Comparison of ENCODE assay signal across 14 cellular contexts in the genomic region with DNA sequence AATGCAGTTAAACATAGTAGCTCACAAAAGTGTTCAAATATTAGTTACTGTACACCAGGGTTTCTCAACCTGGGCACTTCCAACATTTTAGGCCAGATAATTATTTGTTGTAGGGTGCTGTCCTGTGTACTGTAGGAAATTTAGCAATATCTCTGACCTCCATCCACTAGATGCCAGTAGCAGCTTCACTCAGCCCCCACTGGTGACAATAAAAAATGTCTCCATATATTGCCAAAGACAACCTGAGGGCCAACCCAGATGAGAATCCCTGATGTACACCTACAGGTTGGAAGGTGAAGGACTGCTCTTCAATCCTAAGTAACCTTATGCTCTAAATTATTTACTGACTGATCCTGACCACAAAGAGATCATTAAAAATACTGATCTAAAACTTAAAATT. TPM values are rescaled to one million over a fixed set of nuclear protein-coding genes. Genes with fewer than 3 reads are reported as not detected.
DNase-seq lines count a peak whose midpoint lies in the region; ATAC-seq, FAIRE-seq and TF ChIP-seq lines count a peak whose summit lies in the region.
"Had no signal": no experiment of that assay in that cellular context is flagged by ENCODE, and none has a peak within 500 bp of the region (broad histone marks: within the 10 kb centered on the region; RNA-seq: fewer than 3 reads in every experiment).

No MANE protein-coding gene starts in this region.

- H3K4me1 ChIP-seq in RWPE2 (ENCODE audit: insufficient read depth, poor library complexity, severe bottlenecking) = no peaks in the 10 kb centered on the region
- no peaks in the 10 kb centered on the region for H3K4me1 ChIP-seq in HepG2 (ENCODE audit: insufficient read depth, low read length)
- H3K4me1 ChIP-seq in vagina = no peaks in the 10 kb centered on the region
- H3K4me1 ChIP-seq: left ventricle myocardium inferior had no signal

- H4K20me1 ChIP-seq in HepG2 (ENCODE audit: insufficient read depth, low read length) = no peaks in the 10 kb centered on the region

- TF ChIP-seq POLR2A in HepG2 (IDR thresholded peaks at IDR 0.05; ENCODE audit: insufficient read depth in 1 of 2, low read depth in 2 of 2, low read length in 2 of 2) = no peak
- TF ChIP-seq POLR2A in vagina (IDR thresholded peaks at IDR 0.05) = no peak

- H2AFZ ChIP-seq in HepG2 (ENCODE audit: low read length) = no peak overlapping the region

- TF ChIP-seq CTCF in RWPE2 (IDR thresholded peaks at IDR 0.05; ENCODE audit: poor library complexity, severe bottlenecking) (peak; percentile 30), HepG2 (CRISPR knock-in tag; IDR thresholded peaks at IDR 0.05) (peak; percentile 22; the same call in 1 of the 2 replicates), vagina (IDR thresholded peaks at IDR 0.05) (no peak)

- no peaks in the 10 kb centered on the region for H3K9me3 ChIP-seq in RWPE2 (ENCODE audit: severe bottlenecking)
- H3K9me3 ChIP-seq in HepG2 (ENCODE audit: low read length) = no peaks in the 10 kb centered on the region
- no peaks in the 10 kb centered on the region for H3K9me3 ChIP-seq in vagina
- H3K9me3 ChIP-seq: left ventricle myocardium inferior, neutrophil had no signal

- H3K27ac ChIP-seq in RWPE2 (ENCODE audit: poor library complexity, severe bottlenecking) (no peak overlapping the region), HepG2 (ENCODE audit: extremely low read length, insufficient read depth, low read length) (no peak overlapping the region), vagina (no peak overlapping the region)
- H3K27ac ChIP-seq: left ventricle myocardium inferior, neutrophil had no signal

- ATAC-seq in HG02981 (IDR thresholded peaks at IDR 0.05; ENCODE audit: unreplicated experiment) (peak; percentile 86), RWPE2 (ENCODE audit: low read depth) (peak; percentile 58; the same call in 2 of the 3 replicates), HepG2 (peak; percentile 89), HG02678 (IDR thresholded peaks at IDR 0.05; ENCODE audit: unreplicated experiment) (no peak)

- no peak for FAIRE-seq in HepG2 (lab: Jason Lieb, UNC)

- no peak for TF ChIP-seq RAD21 in HepG2 (CRISPR knock-in tag; IDR thresholded peaks at IDR 0.05)

- in situ Hi-C loops in HepG2 (cut with HindIII; ENCODE audit: extremely low pct_ligation_motif_present, low pct_unique_long_range_greater_than_20kb) = no loop called here

- TF ChIP-seq EP300 in HepG2 (IDR thresholded peaks at IDR 0.05; ENCODE audit: low read depth in 2 of 2, low read length in 2 of 2) (no peak), HepG2 (CRISPR knock-in tag; IDR thresholded peaks at IDR 0.05; ENCODE audit: borderline replicate concordance) (no peak)

- POLR2A ChIA-PET in HepG2 (lab: Yijun Ruan, JAX) = no interaction called here

- H3K27me3 ChIP-seq in RWPE2 (ENCODE audit: insufficient read depth, poor library complexity, severe bottlenecking) (no peaks in the 10 kb centered on the region), HepG2 (ENCODE audit: control insufficient read depth in 1 of 2, insufficient read depth in 2 of 2, low read length in 2 of 2) (no peaks in the 10 kb centered on the region; a peak in 1 of 5 replicates), vagina (no peaks in the 10 kb centered on the region)
- H3K27me3 ChIP-seq: neutrophil had no signal

- CTCF ChIA-PET in HepG2 (lab: Yijun Ruan, JAX; ENCODE audit: low intra/inter-chr PET ratio, low total read pairs) = no interaction called here

- H3K4me2 ChIP-seq in HepG2 (ENCODE audit: low read depth, low read length) = no peak overlapping the region

- H3K36me3 ChIP-seq in RWPE2 (ENCODE audit: low read depth) = peaks cover 34% of the 10 kb centered on the region
- peaks cover 1 to 16% of the 10 kb centered on the region in 2 experiments; a peak in 3 of 5 replicates for H3K36me3 ChIP-seq in HepG2 (replicated peaks in 1 of 2; ENCODE audit: control insufficient read depth in 1 of 2, insufficient read depth in 2 of 2, low read length in 2 of 2)
- H3K36me3 ChIP-seq in vagina = peaks cover 0 to 35% of the 10 kb centered on the region in 2 donors

- no peak overlapping the region for H3K4me3 ChIP-seq in RWPE2 (ENCODE audit: severe bottlenecking)
- no peak overlapping the region for H3K4me3 ChIP-seq in HepG2 (replicated peaks in 1 of 3; ENCODE audit: insufficient read depth in 1 of 3, low read depth in 2 of 3, low read length in 3 of 3)
- no peak overlapping the region for H3K4me3 ChIP-seq in vagina
- H3K4me3 ChIP-seq: left ventricle myocardium inferior had no signal

- H3K9ac ChIP-seq in HepG2 (ENCODE audit: insufficient read depth, low read depth, low read length) = no peak overlapping the region

- DNase-seq in ELR (ENCODE audit: low read depth) (peak; percentile 25), RWPE2 (ENCODE audit: low spot score) (no peak), HepG2 (ENCODE audit: low spot score) (peak; percentile 31), vagina (ENCODE audit: extremely low spot score in 2 of 2) (no peak), NCI-H345 treated with DMSO at 0.1 percent for 48 hours (lab: John Stamatoyannopoulos, UW; ENCODE audit: unreplicated experiment) (no peak)
- DNase-seq: activated CD4-positive, alpha-beta memory T cell treated with anti-CD3 and anti-CD28 coated beads, Interleukin-2, amount 10 ng/mL, durations not matched to agents 7 days and 5 days; activated naive CD4-positive, alpha-beta T cell treated with anti-CD3 and anti-CD28 coated beads, Interleukin-2, amount 50 U/mL, for 16 hours; dermis blood vessel endothelial cell; DMS153; left ventricle myocardium inferior; NCI-H446 had no signal

- intact Hi-C loops in HepG2 (cut with micrococcal nuclease; ENCODE audit: unreplicated experiment) (no loop called here), vagina (cut with DNase I) (no loop called here)

- H3K79me2 ChIP-seq in HepG2 (ENCODE audit: insufficient read depth, low read length) = no peaks in the 10 kb centered on the region

- BruUV-seq in HepG2 (replicated peaks; lab: Mats Ljungman, UMichigan) = no TSS peak

TF ChIP-seq in HepG2, 621 proteins besides CTCF, POLR2A, EP300 and RAD21 (continues in another document):
- TF ChIP-seq, protein P1, sequence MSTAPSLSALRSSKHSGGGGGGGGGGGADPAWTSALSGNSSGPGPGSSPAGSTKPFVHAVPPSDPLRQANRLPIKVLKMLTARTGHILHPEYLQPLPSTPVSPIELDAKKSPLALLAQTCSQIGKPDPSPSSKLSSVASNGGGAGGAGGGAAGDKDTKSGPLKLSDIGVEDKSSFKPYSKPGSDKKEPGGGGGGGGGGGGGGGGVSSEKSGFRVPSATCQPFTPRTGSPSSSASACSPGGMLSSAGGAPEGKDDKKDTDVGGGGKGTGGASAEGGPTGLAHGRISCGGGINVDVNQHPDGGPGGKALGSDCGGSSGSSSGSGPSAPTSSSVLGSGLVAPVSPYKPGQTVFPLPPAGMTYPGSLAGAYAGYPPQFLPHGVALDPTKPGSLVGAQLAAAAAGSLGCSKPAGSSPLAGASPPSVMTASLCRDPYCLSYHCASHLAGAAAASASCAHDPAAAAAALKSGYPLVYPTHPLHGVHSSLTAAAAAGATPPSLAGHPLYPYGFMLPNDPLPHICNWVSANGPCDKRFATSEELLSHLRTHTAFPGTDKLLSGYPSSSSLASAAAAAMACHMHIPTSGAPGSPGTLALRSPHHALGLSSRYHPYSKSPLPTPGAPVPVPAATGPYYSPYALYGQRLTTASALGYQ (CRISPR knock-in tag; IDR thresholded peaks at IDR 0.05) = no peak
- TF ChIP-seq IKZF4 (CRISPR knock-in tag; IDR thresholded peaks at IDR 0.05; ENCODE audit: borderline replicate concordance, low read depth, not compliant biosample characterization) (no peak), MAFG (CRISPR knock-in tag; IDR thresholded peaks at IDR 0.05) (no peak)

RNA-seq across cellular contexts. Expression of a gene that starts 32.4 kb away (rescaled TPM):
- total RNA-seq in HepG2 (2016; rRNA removed; fragmentation: Illumina TruSeq; extraction: Trizol) = 39.7 and 66.9 TPM in 2 replicates
- total RNA-seq in HepG2 (2016; cell fraction: cytosol; rRNA removed; fragmentation: Illumina TruSeq; extraction: Trizol; ENCODE audit: low read depth) = 8.8 and 11.8 TPM in 2 replicates
- total RNA-seq in HepG2 (2016; cell fraction: insoluble cytoplasmic fraction; rRNA removed; fragmentation: Illumina TruSeq; extraction: Trizol) = 39.2 and 73.4 TPM in 2 replicates
- total RNA-seq in HepG2 (2016; cell fraction: membrane; rRNA removed; fragmentation: Illumina TruSeq; extraction: Trizol) = 21.6 and 37.2 TPM in 2 replicates
- total RNA-seq in HepG2 (2016; cell fraction: nucleus; rRNA removed; fragmentation: Illumina TruSeq; extraction: Trizol) = 16.0 and 21.7 TPM in 2 replicates
- polyA plus RNA-seq in HepG2 (2011; rRNA removed) = 6.2 and 10.5 TPM in 2 replicates
- 2.1 and 4.5 TPM in 2 replicates for polyA plus RNA-seq in HepG2 (2011; cell fraction: cytosol; rRNA removed)
- polyA plus RNA-seq in HepG2 (2011; cell fraction: nucleus; rRNA removed) = 3.3 and 5.6 TPM in 2 replicates
- polyA plus RNA-seq in HepG2 (2012) = 12.7 and 12.8 TPM in 2 replicates
- 8.6 and 9.2 TPM in 2 replicates for polyA plus RNA-seq in HepG2 (2016; cell fraction: cytosol; fragmentation: Illumina TruSeq; extraction: Trizol; ENCODE audit: low read depth)
- 36.8 and 40.1 TPM in 2 replicates for polyA plus RNA-seq in HepG2 (2016; cell fraction: insoluble cytoplasmic fraction; fragmentation: Illumina TruSeq; extraction: Trizol; ENCODE audit: low read depth)
- 14.1 and 15.5 TPM in 2 replicates for polyA plus RNA-seq in HepG2 (2016; cell fraction: membrane; fragmentation: Illumina TruSeq; extraction: Trizol; ENCODE audit: low read depth)
- polyA plus RNA-seq in HepG2 (2016; cell fraction: nucleus; fragmentation: Illumina TruSeq; extraction: Trizol; ENCODE audit: insufficient read depth, low read depth) = 14.8 and 21.0 TPM in 2 replicates
- 6.2 and 25.5 TPM in 2 replicates for polyA minus RNA-seq in HepG2 (2011; rRNA and poly(A)+ RNA removed; ENCODE audit: low replicate concordance)
- polyA minus RNA-seq in HepG2 (2011; cell fraction: cytosol; rRNA and poly(A)+ RNA removed) = 17.4 and 25.9 TPM in 2 replicates
- polyA minus RNA-seq in HepG2 (2011; cell fraction: nucleus; rRNA and poly(A)+ RNA removed) = 19.4 and 20.2 TPM in 2 replicates
- 25.5 TPM for total RNA-seq in vagina

Comparison
In these comparisons a context has a peak if more than half of its experiments do, and no peak if none do; other contexts are left out.
1. DNase-seq: peak in ELR (single experiment) and HepG2 (single experiment); none in RWPE2 (single experiment), vagina (0 of 2) and NCI-H345 treated with DMSO at 0.1 percent for 48 hours (single experiment).
2. CTCF ChIP-seq: peak in RWPE2 (single experiment) and HepG2 (single experiment); none in vagina (0 of 3).